In genomic region chr17:67663445-67663844, GRCh38 we compare ENCODE assay signal across 22 cellular contexts.
"Had no signal": no experiment of that assay in that cellular context is flagged by ENCODE, and none has a peak within 500 bp of the region (broad histone marks: within the 10 kb centered on the region; RNA-seq: fewer than 3 reads in every experiment).

No MANE protein-coding gene starts in this region.

- H3K9ac ChIP-seq: parathyroid adenoma had no signal

- ATAC-seq: activated CD8-positive, alpha-beta T cell treated with anti-CD3 and anti-CD28 coated beads for 36 hours; activated T-helper 17 cell treated with anti-CD3 and anti-CD28 coated beads, Interleukin-2, amount 50 U/mL, for 72 hours; left cardiac atrium; naive thymus-derived CD8-positive, alpha-beta T cell; sciatic nerve had no signal

- H3K4me2 ChIP-seq: hepatocyte, smooth muscle cell had no signal

- H3K36me3 ChIP-seq: esophagus squamous epithelium, neutrophil, stomach had no signal

- DNase-seq: activated B cell treated with CpG ODN at 0.5 μM for 24 hours; activated CD4-positive, alpha-beta T cell treated with anti-CD3 and anti-CD28 coated beads for 4 hours; activated CD8-positive, alpha-beta T cell treated with anti-CD3 and anti-CD28 coated beads for 36 hours; activated naive CD4-positive, alpha-beta T cell treated with Interleukin-2 at 50 U/mL for 16 hours; activated T-cell treated with anti-CD3 and anti-CD28 coated beads, Interleukin-2, amount 50 U/mL, for 1 hour; anterior cingulate cortex; central memory CD4-positive, alpha-beta T cell; esophagus squamous epithelium; left cardiac atrium; mesenchymal stem cell; naive thymus-derived CD8-positive, alpha-beta T cell; stimulated activated CD4-positive, alpha-beta T cell treated with anti-CD3 and anti-CD28 coated beads, Interleukin-4, amount 100 ng/mL, for 1 hour; stomach; trophoblast cell had no signal

- H3K27ac ChIP-seq: coronary artery, esophagus squamous epithelium, hepatocyte, neutrophil, parathyroid adenoma, stomach had no signal

- H3K27me3 ChIP-seq: esophagus squamous epithelium, hepatocyte, neutrophil, stomach had no signal

- H3K79me2 ChIP-seq: hepatocyte, parathyroid adenoma had no signal

- H3K27ac Mint-ChIP-seq: activated B cell treated with CpG ODN at 0.5 μM for 24 hours; activated CD8-positive, alpha-beta T cell treated with anti-CD3 and anti-CD28 coated beads for 36 hours; activated T-helper 17 cell treated with anti-CD3 and anti-CD28 coated beads, Interleukin-2, amount 50 U/mL, for 72 hours; brain had no signal

- H3K4me1 Mint-ChIP-seq: activated B cell treated with CpG ODN at 0.5 μM for 24 hours, brain had no signal

- H3K9me3 ChIP-seq: esophagus squamous epithelium, neutrophil had no signal

- H3K27me3 Mint-ChIP-seq: activated B cell treated with CpG ODN at 0.5 μM for 24 hours; activated CD8-positive, alpha-beta T cell treated with anti-CD3 and anti-CD28 coated beads for 36 hours; activated T-helper 17 cell treated with anti-CD3 and anti-CD28 coated beads, Interleukin-2, amount 50 U/mL, for 72 hours; naive thymus-derived CD8-positive, alpha-beta T cell had no signal

- H3K4me1 ChIP-seq: parathyroid adenoma, stomach had no signal

- H2AFZ ChIP-seq: hepatocyte, parathyroid adenoma had no signal

- H3K4me3 ChIP-seq: coronary artery, esophagus squamous epithelium, hepatocyte, smooth muscle cell, stomach had no signal

- H3K4me3 Mint-ChIP-seq: activated B cell treated with CpG ODN at 0.5 μM for 24 hours; activated CD8-positive, alpha-beta T cell treated with anti-CD3 and anti-CD28 coated beads for 36 hours; activated T-helper 17 cell treated with anti-CD3 and anti-CD28 coated beads, Interleukin-2, amount 50 U/mL, for 72 hours; brain had no signal
